ENCODE assay signal across 12 cellular contexts in the genomic region with DNA sequence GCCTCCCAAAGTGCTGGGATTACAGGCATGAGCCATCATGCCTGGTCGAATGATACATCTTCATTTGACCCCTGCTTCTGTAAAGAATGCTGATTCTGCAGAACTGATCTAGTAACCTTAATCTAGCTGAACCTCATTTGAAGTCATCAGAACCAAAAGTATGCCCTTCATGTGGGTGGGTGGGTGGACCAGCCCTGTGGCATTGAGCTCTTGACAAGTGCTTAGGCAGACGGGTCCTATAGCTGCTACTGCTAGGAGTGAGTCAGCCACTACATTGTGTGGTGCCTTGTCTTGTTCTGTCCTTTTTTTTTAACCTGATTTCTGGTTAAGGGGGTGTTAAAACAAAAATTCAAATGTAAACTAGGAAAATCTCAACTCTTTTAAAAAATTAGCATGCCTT. TPM values are rescaled to one million over a fixed set of nuclear protein-coding genes. Genes with fewer than 3 reads are reported as not detected.
A peak's percentile ranks its signal among the peaks of the same experiment; 100 is the strongest.
DNase-seq lines count a peak whose midpoint lies in the region; TF ChIP-seq lines count a peak whose summit lies in the region.
"Had no signal": no experiment of that assay in that cellular context is flagged by ENCODE, and none has a peak within 500 bp of the region (broad histone marks: within the 10 kb centered on the region; RNA-seq: fewer than 3 reads in every experiment).

No MANE protein-coding gene starts in this region.

- H3K9me3 Mint-ChIP-seq in CD4-positive, alpha-beta memory T cell: no peaks in the 10 kb centered on the region
- H3K9me3 Mint-ChIP-seq in HFFc6 (no peaks in the 10 kb centered on the region), mesothelial cell of epicardium (no peaks in the 10 kb centered on the region)
- no peaks in the 10 kb centered on the region for H3K9me3 Mint-ChIP-seq in activated CD4-positive, alpha-beta T cell treated with anti-CD3 and anti-CD28 coated beads, Interleukin-2, amount 10 ng/mL, durations not matched to agents 7 days and 5 days
- H3K9me3 Mint-ChIP-seq: IgD-negative memory B cell had no signal

- POLR2A ChIA-PET in CD4-positive, alpha-beta memory T cell (lab: Charles Lee; ENCODE audit: partially characterized antibody): interaction anchor here (1.8 to 2.6 kb wide), 2 partner anchors 12 to 28 kb away, joined by 4 to 6 read pairs; no protein-coding TSS in a partner anchor
- POLR2A ChIA-PET in activated CD4-positive, alpha-beta T cell treated with anti-CD3 and anti-CD28 coated beads, Interleukin-2, amount 10 ng/mL, durations not matched to agents 7 days and 5 days (lab: Charles Lee): no interaction called here

- no peak overlapping the region for H3K9ac ChIP-seq in mammary epithelial cell (ENCODE audit: insufficient read depth, low read length)

- H3K79me2 ChIP-seq in mammary epithelial cell (ENCODE audit: insufficient read depth, low read length): peaks cover 84% of the 10 kb centered on the region

- no peak overlapping the region for H3K4me3 Mint-ChIP-seq in CD4-positive, alpha-beta memory T cell
- H3K4me3 Mint-ChIP-seq in HFFc6: peak overlapping the region; percentile 71
- no peak overlapping the region for H3K4me3 Mint-ChIP-seq in mesothelial cell of epicardium
- H3K4me3 Mint-ChIP-seq in activated CD4-positive, alpha-beta T cell treated with anti-CD3 and anti-CD28 coated beads, Interleukin-2, amount 10 ng/mL, durations not matched to agents 7 days and 5 days: no peak overlapping the region
- H3K4me3 Mint-ChIP-seq: IgD-negative memory B cell had no signal

- no peaks in the 10 kb centered on the region for H3K27me3 Mint-ChIP-seq in CD4-positive, alpha-beta memory T cell
- H3K27me3 Mint-ChIP-seq in HFFc6 (ENCODE audit: insufficient read depth) (no peaks in the 10 kb centered on the region), mesothelial cell of epicardium (ENCODE audit: low read depth) (no peaks in the 10 kb centered on the region)
- H3K27me3 Mint-ChIP-seq in activated CD4-positive, alpha-beta T cell treated with anti-CD3 and anti-CD28 coated beads, Interleukin-2, amount 10 ng/mL, durations not matched to agents 7 days and 5 days: no peaks in the 10 kb centered on the region
- H3K27me3 Mint-ChIP-seq: IgD-negative memory B cell had no signal

- H3K27ac Mint-ChIP-seq in CD4-positive, alpha-beta memory T cell: peak overlapping the region in 4 of 7 donors; percentile 42 to 60 (median 45)
- H3K27ac Mint-ChIP-seq in HFFc6: peak overlapping the region; percentile 90
- H3K27ac Mint-ChIP-seq in mesothelial cell of epicardium: peak overlapping the region; percentile 25
- no peak overlapping the region for H3K27ac Mint-ChIP-seq in activated CD4-positive, alpha-beta T cell treated with anti-CD3 and anti-CD28 coated beads, Interleukin-2, amount 10 ng/mL, durations not matched to agents 7 days and 5 days

- H3K4me1 Mint-ChIP-seq in CD4-positive, alpha-beta memory T cell: peaks cover 4 to 24% (median 15%) of the 10 kb centered on the region in 4 donors
- H3K4me1 Mint-ChIP-seq in HFFc6 (ENCODE audit: low read depth) (peaks cover 60% of the 10 kb centered on the region), mesothelial cell of epicardium (peaks cover 2% of the 10 kb centered on the region)
- peaks cover 6% of the 10 kb centered on the region for H3K4me1 Mint-ChIP-seq in activated CD4-positive, alpha-beta T cell treated with anti-CD3 and anti-CD28 coated beads, Interleukin-2, amount 10 ng/mL, durations not matched to agents 7 days and 5 days
- H3K4me1 Mint-ChIP-seq: IgD-negative memory B cell had no signal

- peaks cover 67 to 91% of the 10 kb centered on the region in 2 donors for H3K36me3 Mint-ChIP-seq in CD4-positive, alpha-beta memory T cell
- H3K36me3 Mint-ChIP-seq in HFFc6 (ENCODE audit: low read depth) (peaks cover 65% of the 10 kb centered on the region), mesothelial cell of epicardium (peaks cover 67% of the 10 kb centered on the region)
- H3K36me3 Mint-ChIP-seq in activated CD4-positive, alpha-beta T cell treated with anti-CD3 and anti-CD28 coated beads, Interleukin-2, amount 10 ng/mL, durations not matched to agents 7 days and 5 days (ENCODE audit: low read depth): peaks cover 61% of the 10 kb centered on the region

- H3K4me1 ChIP-seq in CD4-positive, alpha-beta memory T cell (ENCODE audit: insufficient read depth, low read length): no peaks in the 10 kb centered on the region
- peaks cover 26% of the 10 kb centered on the region for H3K4me1 ChIP-seq in mammary epithelial cell (ENCODE audit: insufficient read depth, low read length)
- H3K4me1 ChIP-seq: tibial artery had no signal

- peaks cover 80% of the 10 kb centered on the region for H3K36me3 ChIP-seq in CD4-positive, alpha-beta memory T cell (ENCODE audit: insufficient read depth, low read length)
- H3K36me3 ChIP-seq in mammary epithelial cell (ENCODE audit: insufficient read depth, low read length): peaks cover 70% of the 10 kb centered on the region

- 0% methylated on average over 1 of the region's 2 CpGs for WGBS in mammary epithelial cell (ENCODE audit: low coverage, missing lambda C conversion rate)

- H2AFZ ChIP-seq in mammary epithelial cell (ENCODE audit: low read depth, low read length): no peak overlapping the region

- H4K20me1 ChIP-seq in mammary epithelial cell (ENCODE audit: insufficient read depth, low read length): peaks cover 2% of the 10 kb centered on the region

- BruUV-seq in mammary epithelial cell (replicated peaks; lab: Mats Ljungman, UMichigan): no TSS peak

- H3K4me2 ChIP-seq in mammary epithelial cell (ENCODE audit: insufficient read depth, low read depth, low read length): no peak overlapping the region

- H3K4me3 ChIP-seq in CD4-positive, alpha-beta memory T cell (ENCODE audit: low read length in 2 of 2): no peak overlapping the region
- H3K4me3 ChIP-seq in mammary epithelial cell (replicated peaks in 1 of 3; ENCODE audit: insufficient read depth in 1 of 3, low read depth in 2 of 3, low read length in 3 of 3): no peak overlapping the region
- H3K4me3 ChIP-seq: cardiac muscle cell, tibial artery had no signal

- H3K27me3 ChIP-seq in CD4-positive, alpha-beta memory T cell (ENCODE audit: insufficient read depth, low read length): no peaks in the 10 kb centered on the region
- no peaks in the 10 kb centered on the region for H3K27me3 ChIP-seq in mammary epithelial cell (ENCODE audit: insufficient read depth, low read length)
- H3K27me3 ChIP-seq: cardiac muscle cell, tibial artery had no signal

- H3K9me3 ChIP-seq in CD4-positive, alpha-beta memory T cell (ENCODE audit: control insufficient read depth in 1 of 2, low read length in 2 of 2): no peaks in the 10 kb centered on the region
- no peaks in the 10 kb centered on the region for H3K9me3 ChIP-seq in mammary epithelial cell (replicated peaks; ENCODE audit: insufficient read depth, low read length)
- H3K9me3 ChIP-seq: tibial artery had no signal

- in situ Hi-C loops in mammary epithelial cell (cut with MboI; ENCODE audit: low sequenced_read_pairs in 2 of 2): no loop called here

- no peak overlapping the region for H3K27ac ChIP-seq in CD4-positive, alpha-beta memory T cell (ENCODE audit: low read depth, low read length)
- peak overlapping the region; percentile 18 for H3K27ac ChIP-seq in mammary epithelial cell (ENCODE audit: insufficient read depth, low read depth, low read length)
- H3K27ac ChIP-seq: cardiac muscle cell, tibial artery had no signal

- DNase-seq in CD4-positive, alpha-beta memory T cell: no peak
- peak; percentile 33 for DNase-seq in HFFc6
- peak; percentile 60 for DNase-seq in mammary epithelial cell
- DNase-seq in mesothelial cell of epicardium (ENCODE audit: low spot score in 2 of 2, unreplicated experiment in 2 of 2): no peak
- DNase-seq in LoVo (ENCODE audit: low spot score): no peak
- DNase-seq in kidney glomerular epithelial cell (lab: John Stamatoyannopoulos, UW): no peak
- no peak for DNase-seq in HT-29 (ENCODE audit: low spot score)
- no peak for DNase-seq in activated CD4-positive, alpha-beta T cell treated with anti-CD3 and anti-CD28 coated beads, Interleukin-2, amount 10 ng/mL, durations not matched to agents 7 days and 5 days
- DNase-seq: NCI-H2029, tibial artery had no signal

- TF ChIP-seq CTCF in HFFc6 (IDR thresholded peaks at IDR 0.05) (no peak), mammary epithelial cell (conservative IDR thresholded peaks at IDR 0.05 in 1 of 2, IDR thresholded peaks at IDR 0.05 in 1 of 2; ENCODE audit: extremely low read depth in 1 of 2, insufficient read depth in 1 of 2, low read depth in 1 of 2, low read length in 2 of 2) (no peak), mesothelial cell of epicardium (IDR thresholded peaks at IDR 0.05; ENCODE audit: unreplicated experiment) (no peak)

- intact Hi-C loops in CD4-positive, alpha-beta memory T cell (cut with micrococcal nuclease): no loop called here
- intact Hi-C loops in mammary epithelial cell (cut with micrococcal nuclease): loop anchor here (10.0 kb wide), 1 partner anchor 298 kb away; a partner anchor contains a TSS

- dilution Hi-C loops in mammary epithelial cell (cut with HindIII; ENCODE audit: low sequenced_read_pairs): no loop called here

- CTCF ChIA-PET in CD4-positive, alpha-beta memory T cell (lab: Charles Lee; ENCODE audit: partially characterized antibody): no interaction called here
- CTCF ChIA-PET in mammary epithelial cell (lab: Charles Lee; ENCODE audit: low non-redundant PET): no interaction called here
- CTCF ChIA-PET in activated CD4-positive, alpha-beta T cell treated with anti-CD3 and anti-CD28 coated beads, Interleukin-2, amount 10 ng/mL, durations not matched to agents 7 days and 5 days (lab: Charles Lee): interaction anchor here (0.5 to 1.7 kb wide), 4 partner anchors 15 to 847 kb away, joined by 3 to 5 read pairs (median 3); no protein-coding TSS in a partner anchor

RNA-seq across cellular contexts. Expression of a gene that starts 29.6 kb away (rescaled TPM):
- total RNA-seq in CD4-positive, alpha-beta memory T cell: 100 to 1,000 TPM; 289 to 291 TPM
- 100 to 1,000 TPM; 105 to 149 TPM for polyA plus RNA-seq in CD4-positive, alpha-beta memory T cell
- total RNA-seq in HFFc6 (2021; fragmentation: NEBNext Ultra II Directional; extraction: Animal tissue kit (Norgen Biotek cat#: 25700)): 100 to 1,000 TPM; 289 to 358 (median 312) TPM
- total RNA-seq in mammary epithelial cell: 100 to 1,000 TPM; 147 to 305 TPM
- polyA plus RNA-seq in mammary epithelial cell: 107 TPM
- polyA minus RNA-seq in mammary epithelial cell: 517 TPM
- total RNA-seq in mesothelial cell of epicardium: 345 to 384 TPM (median 351 TPM) in 3 replicates
- 144 and 153 TPM in 2 replicates for total RNA-seq in HT-29 (2014; rRNA removed; shearing (Covaris generic))
- 100 to 1,000 TPM; 369 to 376 TPM for total RNA-seq in activated CD4-positive, alpha-beta T cell treated with anti-CD3 and anti-CD28 coated beads, Interleukin-2, amount 10 ng/mL, durations not matched to agents 7 days and 5 days

RNA-seq across cellular contexts. Expression of a gene that starts 29.8 kb away (rescaled TPM):
- 10 to 100 TPM; 66.5 to 68.9 TPM for total RNA-seq in CD4-positive, alpha-beta memory T cell
- polyA plus RNA-seq in CD4-positive, alpha-beta memory T cell: 10 to 100 TPM; 37.0 to 70.4 TPM
- 10 to 100 TPM; 70.2 to 91.7 (median 80.2) TPM for total RNA-seq in HFFc6 (2021; fragmentation: NEBNext Ultra II Directional; extraction: Animal tissue kit (Norgen Biotek cat#: 25700))
- total RNA-seq in mammary epithelial cell: 10 to 100 TPM; 42.7 to 52.0 TPM
- 35.7 TPM for polyA plus RNA-seq in mammary epithelial cell
- 39.0 TPM for polyA minus RNA-seq in mammary epithelial cell
- total RNA-seq in mesothelial cell of epicardium: 61.9 to 66.7 TPM (median 62.6 TPM) in 3 replicates
- 61.7 and 76.6 TPM in 2 replicates for total RNA-seq in HT-29 (2014; rRNA removed; shearing (Covaris generic))
- total RNA-seq in activated CD4-positive, alpha-beta T cell treated with anti-CD3 and anti-CD28 coated beads, Interleukin-2, amount 10 ng/mL, durations not matched to agents 7 days and 5 days: 10 to 100 TPM; 59.8 to 70.8 TPM

Comparison
In these comparisons a context has a peak if more than half of its experiments do, and no peak if none do; other contexts are left out.
1. DNase-seq: peak in HFFc6 (single experiment) and mammary epithelial cell (single experiment); none in CD4-positive, alpha-beta memory T cell (0 of 5), mesothelial cell of epicardium (0 of 2), LoVo (single experiment), kidney glomerular epithelial cell (single experiment), HT-29 (single experiment) and activated CD4-positive, alpha-beta T cell treated with anti-CD3 and anti-CD28 coated beads, Interleukin-2, amount 10 ng/mL, durations not matched to agents 7 days and 5 days (single experiment).